Comparison of ENCODE assay signal across 9 cellular contexts in the genomic region with DNA sequence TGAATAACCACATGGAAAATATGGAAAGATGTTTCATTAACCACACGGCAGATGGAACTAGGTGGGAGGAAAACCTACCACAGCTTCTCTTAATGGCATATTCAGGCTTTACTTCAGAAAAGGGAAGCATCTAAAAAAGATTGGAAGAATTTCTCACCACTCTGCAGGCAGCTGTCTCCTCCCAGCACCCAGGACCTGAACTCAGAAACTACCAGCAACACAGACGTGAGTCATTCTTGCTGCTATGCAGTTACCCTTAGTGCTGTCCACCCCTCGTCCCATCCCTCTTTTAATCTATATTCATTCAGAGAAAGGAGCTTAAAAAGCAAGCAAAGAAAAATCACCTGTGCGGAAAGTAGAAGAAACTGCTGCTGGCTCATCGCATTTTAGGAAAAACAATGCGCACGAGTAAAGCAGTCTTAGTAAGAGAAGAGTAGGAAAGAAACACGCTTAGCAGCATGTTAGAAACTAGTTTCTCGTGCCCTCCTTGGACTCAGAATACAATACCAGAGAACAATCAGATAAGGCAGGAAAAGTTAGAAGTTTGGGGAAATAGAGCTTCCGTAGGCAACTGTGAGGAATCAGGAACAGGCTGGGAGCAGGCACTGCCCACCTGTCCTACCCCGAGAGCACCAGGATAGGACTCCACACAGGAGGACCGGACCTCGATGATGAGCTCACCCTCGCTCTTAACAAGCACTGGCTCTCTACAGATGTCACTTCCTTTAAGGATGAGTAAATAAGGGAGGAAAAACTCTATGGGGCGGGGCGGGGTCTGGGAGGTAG.
DNase-seq lines count a peak whose midpoint lies in the region; ATAC-seq and TF ChIP-seq lines count a peak whose summit lies in the region.
"Had no signal": no experiment of that assay in that cellular context is flagged by ENCODE, and none has a peak within 500 bp of the region (broad histone marks: within the 10 kb centered on the region; RNA-seq: fewer than 3 reads in every experiment).

No MANE protein-coding gene starts in this region.

- H3K4me1 Mint-ChIP-seq in memory B cell = peaks cover 36% of the 10 kb centered on the region

- peak overlapping the region; percentile 0 for H3K4me3 ChIP-seq in SU-DHL-6 (ENCODE audit: insufficient read depth, low read length, poor library complexity, severe bottlenecking)

- peak overlapping the region; percentile 11 for H3K9ac ChIP-seq in SU-DHL-6 (ENCODE audit: low read length)

- H3K27ac Mint-ChIP-seq in memory B cell = peak overlapping the region; percentile 89

- H3K27me3 ChIP-seq in SU-DHL-6 (ENCODE audit: low read length) = no peaks in the 10 kb centered on the region

- H3K9me2 ChIP-seq in SU-DHL-6 (replicated peaks; ENCODE audit: insufficient read depth, low read length) = no peaks in the 10 kb centered on the region

- no peaks in the 10 kb centered on the region for H3K27me3 Mint-ChIP-seq in memory B cell

- peak overlapping the region; percentile 36 for H3K4me2 ChIP-seq in SU-DHL-6 (ENCODE audit: low read depth, low read length, poor library complexity, severe bottlenecking)

- peaks cover 3% of the 10 kb centered on the region for H3K36me3 Mint-ChIP-seq in memory B cell

- H3K9me3 ChIP-seq in SU-DHL-6 (ENCODE audit: insufficient read depth, low read length) = no peaks in the 10 kb centered on the region

- no peaks in the 10 kb centered on the region for H3K36me3 ChIP-seq in SU-DHL-6 (ENCODE audit: low read length)

- H3K4me3 Mint-ChIP-seq in memory B cell = peak overlapping the region; percentile 72

- H3K9me3 Mint-ChIP-seq in memory B cell = peaks cover 4% of the 10 kb centered on the region

- ATAC-seq in HG03103 (IDR thresholded peaks at IDR 0.05; ENCODE audit: low read depth, unreplicated experiment) (peak; percentile 23), memory B cell (ENCODE audit: low read depth) (no peak), HG03378 (IDR thresholded peaks at IDR 0.05; ENCODE audit: unreplicated experiment) (no peak)

- DNase-seq in NCI-H2227 (lab: John Stamatoyannopoulos, UW; ENCODE audit: unreplicated experiment) (peak; percentile 4), NCI-H2227 treated with DMSO at 0.1 percent for 48 hours (lab: John Stamatoyannopoulos, UW) (no peak), memory B cell (ENCODE audit: low spot score in 2 of 2) (no peak), NCI-H345 (lab: John Stamatoyannopoulos, UW) (no peak), NCI-H1105 treated with DMSO at 0.1 percent for 48 hours (lab: John Stamatoyannopoulos, UW) (no peak)

- H4K20me1 ChIP-seq in SU-DHL-6 (ENCODE audit: low read depth, low read length) = no peaks in the 10 kb centered on the region

- no peak for TF ChIP-seq CTCF in SU-DHL-6 (IDR thresholded peaks at IDR 0.05; ENCODE audit: insufficient read depth, low read length, poor library complexity, severe bottlenecking)

- peaks cover 43% of the 10 kb centered on the region for H3F3A ChIP-seq in SU-DHL-6 (ENCODE audit: insufficient read depth)

- H3K79me2 ChIP-seq in SU-DHL-6 (ENCODE audit: insufficient read depth, low read length) = no peaks in the 10 kb centered on the region

- peak overlapping the region; percentile 86 for H3K27ac ChIP-seq in SU-DHL-6 (ENCODE audit: low read depth, low read length)
- H3K27ac ChIP-seq: 22Rv1 had no signal

- peak overlapping the region; percentile 61 for H2AFZ ChIP-seq in SU-DHL-6 (ENCODE audit: low read depth, low read length, severe bottlenecking)
